ENCODE assay signal across 12 cellular contexts in the genomic region with DNA sequence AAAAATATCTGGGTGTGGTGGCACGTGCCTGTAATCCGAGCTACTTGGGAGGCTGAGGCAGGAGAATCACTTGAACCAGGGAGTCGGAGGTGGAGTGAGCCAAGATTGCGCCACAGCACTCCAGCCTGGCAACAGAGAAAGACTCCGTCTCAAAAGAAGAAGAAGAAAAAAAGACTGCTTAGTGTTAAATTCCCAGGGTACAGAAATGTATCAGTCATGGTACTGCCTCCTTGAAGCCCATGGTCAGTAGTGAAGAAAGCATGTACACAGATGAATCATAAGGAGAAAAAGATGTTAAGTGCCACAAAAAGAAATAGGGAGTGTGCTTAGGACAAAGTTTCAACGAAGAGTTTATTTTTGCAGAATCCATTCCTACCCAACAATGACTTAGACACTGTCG.
DNase-seq lines count a peak whose midpoint lies in the region; FAIRE-seq and TF ChIP-seq lines count a peak whose summit lies in the region.
"Had no signal": no experiment of that assay in that cellular context is flagged by ENCODE, and none has a peak within 500 bp of the region (broad histone marks: within the 10 kb centered on the region; RNA-seq: fewer than 3 reads in every experiment).

No MANE protein-coding gene starts in this region.

- no peaks in the 10 kb centered on the region for H3K27me3 ChIP-seq in endodermal cell (ENCODE audit: control insufficient read depth, insufficient read depth, low read length, poor library complexity, severe bottlenecking)
- H3K27me3 ChIP-seq: testis had no signal

- no peaks in the 10 kb centered on the region for H3K9me3 ChIP-seq in endodermal cell (ENCODE audit: control insufficient read depth, low read length)
- H3K9me3 ChIP-seq: testis had no signal

- H3K9ac ChIP-seq in endodermal cell (ENCODE audit: extremely low read depth, low read length, poor library complexity, severe bottlenecking), result no peak overlapping the region

- TF ChIP-seq CTCF in AG10803 (conservative IDR thresholded peaks at IDR 0.05; ENCODE audit: low read length) (no peak), NB4 (IDR thresholded peaks at IDR 0.05; ENCODE audit: low read depth, low read length) (no peak), osteocyte (IDR thresholded peaks at IDR 0.05) (no peak), endodermal cell (conservative IDR thresholded peaks at IDR 0.05) (no peak)

- FAIRE-seq in GM12892 (lab: Jason Lieb, UNC), result no peak

- H3K4me3 Mint-ChIP-seq in osteocyte (ENCODE audit: unreplicated experiment), result no peak overlapping the region
- no peak overlapping the region for H3K4me3 Mint-ChIP-seq in endodermal cell

- H3K36me3 Mint-ChIP-seq in osteocyte (ENCODE audit: unreplicated experiment) (no peaks in the 10 kb centered on the region), endodermal cell (ENCODE audit: low read depth) (no peaks in the 10 kb centered on the region)

- H3K4me1 ChIP-seq in endodermal cell (ENCODE audit: control insufficient read depth, insufficient read depth, low read length), result no peaks in the 10 kb centered on the region
- H3K4me1 ChIP-seq: testis had no signal

- H3K27ac Mint-ChIP-seq in osteocyte (ENCODE audit: unreplicated experiment) (peak overlapping the region; percentile 72), endodermal cell (no peak overlapping the region)

- 89 to 96% methylated on average over 5 to 7 of the region's 7 CpGs for WGBS in endodermal cell (ENCODE audit: insufficient coverage in 1 of 2, insufficient read length in 1 of 2), 2 experiments

- DNase-seq in AG10803 (ENCODE audit: low read depth), result peak; percentile 61
- peak; percentile 41 for DNase-seq in NB4 (ENCODE audit: low read depth)
- DNase-seq in fibroblast of peridontal ligament (ENCODE audit: extremely low read depth), result peak; percentile 90
- DNase-seq in osteocyte (ENCODE audit: extremely low spot score, unreplicated experiment), result no peak
- no peak for DNase-seq in GM12892 (ENCODE audit: insufficient read length)
- no peak for DNase-seq in endodermal cell
- no peak for DNase-seq in NCI-H446 (lab: John Stamatoyannopoulos, UW)
- no peak for DNase-seq in SW480 (ENCODE audit: low spot score)
- DNase-seq: NCI-H1930; occipital lobe; stimulated activated CD4-positive, alpha-beta T cell treated with anti-CD3 and anti-CD28 coated beads, Interleukin-4, amount 100 ng/mL, for 1 hour; testis had no signal

- H3K4me3 ChIP-seq in AG10803 (ENCODE audit: low read length), result no peak overlapping the region
- no peak overlapping the region for H3K4me3 ChIP-seq in NB4 (ENCODE audit: low read depth, low read length)
- H3K4me3 ChIP-seq in endodermal cell (ENCODE audit: low read length), result no peak overlapping the region
- H3K4me3 ChIP-seq: testis had no signal

- TF ChIP-seq POLR2A in NB4 (IDR thresholded peaks at IDR 0.05; ENCODE audit: extremely low read depth, insufficient read length) (no peak), GM12892 (IDR thresholded peaks at IDR 0.05; ENCODE audit: low read depth, low read length) (no peak)

- H3K27me3 Mint-ChIP-seq in osteocyte (ENCODE audit: unreplicated experiment) (no peaks in the 10 kb centered on the region), endodermal cell (ENCODE audit: insufficient read depth) (no peaks in the 10 kb centered on the region)

- H3K9me3 Mint-ChIP-seq in osteocyte (ENCODE audit: unreplicated experiment), result no peaks in the 10 kb centered on the region
- H3K9me3 Mint-ChIP-seq in endodermal cell, result no peaks in the 10 kb centered on the region

- H3K27ac ChIP-seq in endodermal cell (ENCODE audit: low read depth, low read length), result no peak overlapping the region

- H3K4me1 Mint-ChIP-seq in osteocyte (ENCODE audit: unreplicated experiment), result peaks cover 14% of the 10 kb centered on the region
- no peaks in the 10 kb centered on the region for H3K4me1 Mint-ChIP-seq in endodermal cell

- no peaks in the 10 kb centered on the region for H3K36me3 ChIP-seq in endodermal cell (ENCODE audit: control insufficient read depth, insufficient read depth, low read length)

Comparison
In these comparisons a context has a peak if more than half of its experiments do, and no peak if none do; other contexts are left out.
1. DNase-seq: peak in AG10803 (single experiment), NB4 (single experiment) and fibroblast of peridontal ligament (single experiment); none in osteocyte (single experiment), GM12892 (single experiment), endodermal cell (single experiment), NCI-H446 (0 of 2) and SW480 (single experiment).